ENCODE assay signal across 8 cellular contexts in the genomic region with DNA sequence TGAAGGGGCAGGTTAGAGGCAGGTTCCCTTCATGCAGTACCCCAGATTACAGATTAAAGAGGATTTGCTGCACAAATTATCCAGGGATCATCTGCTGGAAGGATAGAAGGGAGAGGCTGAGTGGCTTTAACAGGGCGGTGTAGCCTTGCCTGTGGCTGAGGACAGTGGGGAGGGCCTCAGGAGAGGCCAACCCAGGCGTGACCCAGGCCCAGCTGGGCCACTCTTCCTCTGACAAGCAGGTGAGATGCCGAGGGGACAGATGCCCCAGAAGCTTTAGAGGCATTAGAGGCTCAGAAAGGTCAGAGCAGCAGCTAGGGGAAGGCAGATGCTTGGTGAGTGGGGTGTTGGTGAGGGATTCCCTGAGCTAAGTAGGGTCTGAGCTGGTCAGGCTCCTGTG. TPM values are rescaled to one million over a fixed set of nuclear protein-coding genes. Genes with fewer than 3 reads are reported as not detected.
A peak's percentile ranks its signal among the peaks of the same experiment; 100 is the strongest.
DNase-seq lines count a peak whose midpoint lies in the region; ATAC-seq and TF ChIP-seq lines count a peak whose summit lies in the region.

No MANE protein-coding gene starts in this region.

- H3K4me1 Mint-ChIP-seq in endodermal cell, result peaks cover 17% of the 10 kb centered on the region
- H3K4me1 Mint-ChIP-seq in nephron progenitor cell, result peaks cover 41% of the 10 kb centered on the region

- no peaks in the 10 kb centered on the region for H3K9me3 Mint-ChIP-seq in endodermal cell
- H3K9me3 Mint-ChIP-seq in nephron progenitor cell, result no peaks in the 10 kb centered on the region

- DNase-seq in NCI-H82 (lab: John Stamatoyannopoulos, UW) (peak; percentile 99), endodermal cell (no peak), nephron progenitor cell (no peak), NCI-H748 (lab: John Stamatoyannopoulos, UW; ENCODE audit: unreplicated experiment) (no peak), 8988T (no peak)

- WGBS in endodermal cell (ENCODE audit: insufficient coverage in 1 of 2, insufficient read length in 1 of 2), 2 experiments, result 82 to 92% methylated on average over 2 to 3 of the region's 3 CpGs

- H3K9me3 ChIP-seq in BLaER1 treated with 17β-estradiol and CSF1 and Interleukin-3, amounts not matched to agents 10 nM and 100 nM (replicated peaks in 1 of 11), result no peaks in the 10 kb centered on the region
- H3K9me3 ChIP-seq in endodermal cell (ENCODE audit: control insufficient read depth, low read length), result no peaks in the 10 kb centered on the region

- H3K4me1 ChIP-seq in BLaER1 treated with 17β-estradiol and CSF1 and Interleukin-3, amounts not matched to agents 10 nM and 100 nM, result peaks cover 11 to 72% (median 34%) of the 10 kb centered on the region in 10 experiments; a peak in 18 of 20 replicates
- peaks cover 6% of the 10 kb centered on the region for H3K4me1 ChIP-seq in endodermal cell (ENCODE audit: control insufficient read depth, insufficient read depth, low read length)

- no peaks in the 10 kb centered on the region for H3K36me3 Mint-ChIP-seq in endodermal cell (ENCODE audit: low read depth)
- no peaks in the 10 kb centered on the region for H3K36me3 Mint-ChIP-seq in nephron progenitor cell (ENCODE audit: low read depth)

- ATAC-seq in GM21423 (IDR thresholded peaks at IDR 0.05; ENCODE audit: unreplicated experiment), result no peak
- ATAC-seq in GM18511 (IDR thresholded peaks at IDR 0.05; ENCODE audit: unreplicated experiment), result no peak

- no peak overlapping the region for H3K27ac ChIP-seq in BLaER1 treated with 17β-estradiol and CSF1 and Interleukin-3, amounts not matched to agents 10 nM and 100 nM
- H3K27ac ChIP-seq in endodermal cell (ENCODE audit: low read depth, low read length), result no peak overlapping the region

- TF ChIP-seq CTCF in endodermal cell (conservative IDR thresholded peaks at IDR 0.05), result no peak
- TF ChIP-seq CTCF in nephron progenitor cell (IDR thresholded peaks at IDR 0.05), result no peak

- H3K4me3 Mint-ChIP-seq in endodermal cell, result peak overlapping the region; percentile 51
- H3K4me3 Mint-ChIP-seq in nephron progenitor cell, result peak overlapping the region; percentile 79

- peaks cover 71% of the 10 kb centered on the region for H3K27me3 Mint-ChIP-seq in endodermal cell (ENCODE audit: insufficient read depth)
- H3K27me3 Mint-ChIP-seq in nephron progenitor cell (ENCODE audit: low read depth, poor library complexity), result peaks cover 32% of the 10 kb centered on the region

- H3K9ac ChIP-seq in BLaER1 treated with 17β-estradiol and CSF1 and Interleukin-3, amounts not matched to agents 10 nM and 100 nM, result peak overlapping the region in 6 of 11 experiments; percentile 49 to 71 (median 67); a peak in 8 of 22 replicates
- peak overlapping the region; percentile 6 for H3K9ac ChIP-seq in endodermal cell (ENCODE audit: extremely low read depth, low read length, poor library complexity, severe bottlenecking)

- H3K27ac Mint-ChIP-seq in endodermal cell (no peak overlapping the region), nephron progenitor cell (no peak overlapping the region)

- no peaks in the 10 kb centered on the region for H3K36me3 ChIP-seq in BLaER1 treated with 17β-estradiol and CSF1 and Interleukin-3, amounts not matched to agents 10 nM and 100 nM
- H3K36me3 ChIP-seq in endodermal cell (ENCODE audit: control insufficient read depth, insufficient read depth, low read length), result no peaks in the 10 kb centered on the region

- H3K4me3 ChIP-seq in BLaER1 treated with 17β-estradiol and CSF1 and Interleukin-3, amounts not matched to agents 10 nM and 100 nM, result peak overlapping the region in 9 of 10 experiments; percentile 55 to 74 (median 66); a peak in 13 of 20 replicates
- peak overlapping the region; percentile 79 for H3K4me3 ChIP-seq in endodermal cell (ENCODE audit: low read length)

- peaks cover 35 to 54% (median 44%) of the 10 kb centered on the region in 11 experiments for H3K27me3 ChIP-seq in BLaER1 treated with 17β-estradiol and CSF1 and Interleukin-3, amounts not matched to agents 10 nM and 100 nM
- H3K27me3 ChIP-seq in endodermal cell (ENCODE audit: control insufficient read depth, insufficient read depth, low read length, poor library complexity, severe bottlenecking), result peaks cover 55% of the 10 kb centered on the region

- H3K4me2 ChIP-seq in BLaER1 treated with 17β-estradiol and CSF1 and Interleukin-3, amounts not matched to agents 10 nM and 100 nM, result peak overlapping the region; percentile 82 to 99 (median 96)

- H4K20me1 ChIP-seq in BLaER1 treated with 17β-estradiol and CSF1 and Interleukin-3, amounts not matched to agents 10 nM and 100 nM, result peaks cover 0 to 13% (median 0%) of the 10 kb centered on the region in 11 experiments; a peak in 3 of 22 replicates

RNA-seq across cellular contexts. Expression of a gene that starts 18.1 kb away (rescaled TPM):
- total RNA-seq in endodermal cell, result 10 to 100 TPM; 39.4 to 52.9 TPM
- 43.6 TPM for polyA plus RNA-seq in endodermal cell (2013, experiment 1 of 2)
- polyA plus RNA-seq in endodermal cell (2013, experiment 2 of 2), result 39.0 TPM

RNA-seq across cellular contexts. Expression of a gene that starts 44.3 kb away (rescaled TPM):
- under 1 TPM; 0.09 to 0.22 TPM for total RNA-seq in endodermal cell
- polyA plus RNA-seq in endodermal cell (2013, experiment 1 of 2), result 0.04 TPM
- not detected for polyA plus RNA-seq in endodermal cell (2013, experiment 2 of 2)
